In genomic region chr11:83852012-83852411, GRCh38 we compare ENCODE assay signal across 15 cellular contexts.
DNase-seq lines count a peak whose midpoint lies in the region; ATAC-seq and TF ChIP-seq lines count a peak whose summit lies in the region.
"Had no signal": no experiment of that assay in that cellular context is flagged by ENCODE, and none has a peak within 500 bp of the region (broad histone marks: within the 10 kb centered on the region; RNA-seq: fewer than 3 reads in every experiment).

No MANE protein-coding gene starts in this region.

- ATAC-seq in left lobe of liver = peak; percentile 37
- ATAC-seq: A549; CD8-positive, alpha-beta T cell had no signal

- no peak for TF ChIP-seq RAD21 in liver (IDR thresholded peaks at IDR 0.05)

- H3K4me1 ChIP-seq in liver (ENCODE audit: control insufficient read depth in 4 of 4, insufficient read depth in 4 of 4, low read length in 3 of 4) (peaks cover 2 to 25% (median 22%) of the 10 kb centered on the region in 4 donors), osteoblast (ENCODE audit: insufficient read depth, low read length) (no peaks in the 10 kb centered on the region)
- H3K4me1 ChIP-seq: A549 had no signal

- H3K27ac ChIP-seq in liver (ENCODE audit: low read depth in 1 of 2, low read length in 2 of 2) = peak overlapping the region; percentile 9 to 17
- no peak overlapping the region for H3K27ac ChIP-seq in osteoblast (ENCODE audit: low read depth, low read length)
- H3K27ac ChIP-seq: 22Rv1; A549; BLaER1 treated with 17β-estradiol and CSF1 and Interleukin-3, amounts not matched to agents 10 nM and 100 nM; C4-2B had no signal

- H2AFZ ChIP-seq in osteoblast (ENCODE audit: low read length) = no peak overlapping the region

- H3K4me2 ChIP-seq in osteoblast (ENCODE audit: insufficient read depth, low read length) = no peak overlapping the region
- H3K4me2 ChIP-seq: A549 had no signal

- 41% methylated on average over 3 of the region's 3 CpGs for whole genome bisulfite sequencing in liver

- TF ChIP-seq CTCF in liver (IDR thresholded peaks at IDR 0.05; ENCODE audit: low read depth, low read length, missing input control) (no peak), osteoblast (IDR thresholded peaks at IDR 0.05; ENCODE audit: extremely low read depth, low read depth, low read length) (no peak)

- H3K36me3 ChIP-seq in liver (ENCODE audit: control insufficient read depth in 4 of 4, insufficient read depth in 3 of 4, low read depth in 1 of 4, low read length in 3 of 4) (no peaks in the 10 kb centered on the region), osteoblast (ENCODE audit: insufficient read depth, low read length) (no peaks in the 10 kb centered on the region)
- H3K36me3 ChIP-seq: BLaER1 treated with 17β-estradiol and CSF1 and Interleukin-3, amounts not matched to agents 10 nM and 100 nM had no signal

- no peaks in the 10 kb centered on the region for H3K79me2 ChIP-seq in osteoblast (ENCODE audit: insufficient read depth, low read length)

- no peak overlapping the region for H3K9ac ChIP-seq in liver (ENCODE audit: low read depth in 1 of 2, low read length in 2 of 2)
- H3K9ac ChIP-seq: BLaER1 treated with 17β-estradiol and CSF1 and Interleukin-3, amounts not matched to agents 10 nM and 100 nM had no signal

- H3K27me3 ChIP-seq in liver (ENCODE audit: control insufficient read depth in 4 of 4, insufficient read depth in 4 of 4, low read length in 3 of 4) (no peaks in the 10 kb centered on the region), osteoblast (ENCODE audit: insufficient read depth, low read length) (no peaks in the 10 kb centered on the region)
- H3K27me3 ChIP-seq: BLaER1 treated with 17β-estradiol and CSF1 and Interleukin-3, amounts not matched to agents 10 nM and 100 nM had no signal

- peak overlapping the region in 1 of 3 donors; percentile 28 for H3K4me3 ChIP-seq in liver (ENCODE audit: low read depth in 1 of 3, low read length in 3 of 3)
- no peak overlapping the region for H3K4me3 ChIP-seq in osteoblast (ENCODE audit: insufficient read depth, low read length)
- H3K4me3 ChIP-seq: A549; BLaER1 treated with 17β-estradiol and CSF1 and Interleukin-3, amounts not matched to agents 10 nM and 100 nM had no signal

- H3K9me3 ChIP-seq in liver (ENCODE audit: control insufficient read depth in 4 of 4, low read length in 3 of 4) (no peaks in the 10 kb centered on the region), osteoblast (ENCODE audit: low read depth, low read length) (no peaks in the 10 kb centered on the region)
- H3K9me3 ChIP-seq: A549 had no signal

- DNase-seq in left lobe of liver (ENCODE audit: low spot score) (no peak), osteoblast (ENCODE audit: insufficient read length, low spot score, missing footprints) (peak; percentile 25), NCI-H524 (lab: John Stamatoyannopoulos, UW) (no peak), T1000 (lab: John Stamatoyannopoulos, UW) (no peak)
- DNase-seq: AML-193; Calu3; CD4-positive, alpha-beta T cell; CD8-positive, alpha-beta T cell; DMS79 treated with DMSO at 0.1 percent for 48 hours; GF-D8 had no signal

- H4K20me1 ChIP-seq in osteoblast (ENCODE audit: insufficient read depth, low read length) = no peaks in the 10 kb centered on the region
- H4K20me1 ChIP-seq: BLaER1 treated with 17β-estradiol and CSF1 and Interleukin-3, amounts not matched to agents 10 nM and 100 nM had no signal

TF ChIP-seq in liver, 16 proteins besides CTCF, POLR2A, EP300 and RAD21:
- TF ChIP-seq ATF3 (IDR thresholded peaks at IDR 0.05) = no peak
- TF ChIP-seq HNF4A (conservative IDR thresholded peaks at IDR 0.05) = no peak
- TF ChIP-seq REST (IDR thresholded peaks at IDR 0.05) = no peak
- TF ChIP-seq SP1 (IDR thresholded peaks at IDR 0.05) = no peak
- TF ChIP-seq HNF4G (IDR thresholded peaks at IDR 0.05) = no peak
- no peak for TF ChIP-seq EGR1 (IDR thresholded peaks at IDR 0.05; ENCODE audit: low read depth in 2 of 2)
- no peak for TF ChIP-seq ZBTB33 (IDR thresholded peaks at IDR 0.05)
- no peak for TF ChIP-seq GABPA (IDR thresholded peaks at IDR 0.05 in 1 of 2, conservative IDR thresholded peaks at IDR 0.05 in 1 of 2)
